ENCODE assay signal across 22 cellular contexts in genomic region chr7:55498770-55499169, GRCh38.
A peak's percentile ranks its signal among the peaks of the same experiment; 100 is the strongest.
DNase-seq lines count a peak whose midpoint lies in the region; ATAC-seq and TF ChIP-seq lines count a peak whose summit lies in the region.
"Had no signal": no experiment of that assay in that cellular context is flagged by ENCODE, and none has a peak within 500 bp of the region (broad histone marks: within the 10 kb centered on the region; RNA-seq: fewer than 3 reads in every experiment).

No MANE protein-coding gene starts in this region.

- H3K27ac ChIP-seq in spleen: peak overlapping the region in 1 of 8 donors; percentile 38
- H3K27ac ChIP-seq: 22Rv1; BLaER1 treated with 17β-estradiol and CSF1 and Interleukin-3, amounts not matched to agents 10 nM and 100 nM; HL-60; KMS-11; SK-N-MC had no signal

- TF ChIP-seq POLR2A in spleen (IDR thresholded peaks at IDR 0.05): no peak

- H3K4me1 ChIP-seq in Loucy (ENCODE audit: insufficient read depth, low read length, poor library complexity, severe bottlenecking): peaks cover 14% of the 10 kb centered on the region
- peaks cover 0 to 32% (median 4%) of the 10 kb centered on the region in 6 donors for H3K4me1 ChIP-seq in spleen

- no peak for ATAC-seq in central memory CD8-positive, alpha-beta T cell (replicated peaks; ENCODE audit: extremely low read depth, poor library complexity, severe bottlenecking)
- no peak for ATAC-seq in GM18498 (IDR thresholded peaks at IDR 0.05; ENCODE audit: unreplicated experiment)
- no peak for ATAC-seq in HG02870 (IDR thresholded peaks at IDR 0.05; ENCODE audit: unreplicated experiment)
- ATAC-seq: Panc1, Right ventricle myocardium inferior had no signal

- H3K4me1 Mint-ChIP-seq in T-helper 2 cell treated with Interferon-gamma antibody and Interleukin-4, amounts not matched to agents 5 μg/mL and 100 μg/mL, for 36 hours (ENCODE audit: low read depth): peaks cover 4% of the 10 kb centered on the region
- peaks cover 48% of the 10 kb centered on the region for H3K4me1 Mint-ChIP-seq in central memory CD8-positive, alpha-beta T cell

- no peak overlapping the region for H2AFZ ChIP-seq in Loucy (ENCODE audit: low read length)

- no peaks in the 10 kb centered on the region; the same call in 1 of the 2 replicates for H3K79me2 ChIP-seq in Loucy (ENCODE audit: insufficient read depth, low read length)

- no peak overlapping the region for H3K4me3 Mint-ChIP-seq in T-helper 2 cell treated with Interferon-gamma antibody and Interleukin-4, amounts not matched to agents 5 μg/mL and 100 μg/mL, for 36 hours
- no peak overlapping the region for H3K4me3 Mint-ChIP-seq in central memory CD8-positive, alpha-beta T cell

- H3K4me2 ChIP-seq in Loucy (ENCODE audit: low read depth, low read length, poor library complexity, severe bottlenecking): peak overlapping the region; percentile 58
- H3K4me2 ChIP-seq: KMS-11 had no signal

- H3K9me3 ChIP-seq in Loucy (ENCODE audit: insufficient read depth, low read depth, low read length) (no peaks in the 10 kb centered on the region), spleen (no peaks in the 10 kb centered on the region)
- H3K9me3 ChIP-seq: BLaER1 treated with 17β-estradiol and CSF1 and Interleukin-3, amounts not matched to agents 10 nM and 100 nM; MG63 had no signal

- no peaks in the 10 kb centered on the region for H3K9me3 Mint-ChIP-seq in T-helper 2 cell treated with Interferon-gamma antibody and Interleukin-4, amounts not matched to agents 5 μg/mL and 100 μg/mL, for 36 hours
- H3K9me3 Mint-ChIP-seq in central memory CD8-positive, alpha-beta T cell: no peaks in the 10 kb centered on the region

- H3K4me3 ChIP-seq in Loucy (ENCODE audit: low read length, poor library complexity, severe bottlenecking) (peak overlapping the region; percentile 1), spleen (no peak overlapping the region)
- H3K4me3 ChIP-seq: BLaER1 treated with 17β-estradiol and CSF1 and Interleukin-3, amounts not matched to agents 10 nM and 100 nM; MG63; SK-N-MC had no signal

- no peak overlapping the region for H3K9ac ChIP-seq in Loucy (ENCODE audit: low read depth, low read length, poor library complexity, severe bottlenecking)
- H3K9ac ChIP-seq: BLaER1 treated with 17β-estradiol and CSF1 and Interleukin-3, amounts not matched to agents 10 nM and 100 nM; KMS-11 had no signal

- no peaks in the 10 kb centered on the region for H3K27me3 ChIP-seq in Loucy (ENCODE audit: insufficient read depth, low read length, poor library complexity, severe bottlenecking)
- no peaks in the 10 kb centered on the region for H3K27me3 ChIP-seq in spleen (replicated peaks in 1 of 7)
- H3K27me3 ChIP-seq: BLaER1 treated with 17β-estradiol and CSF1 and Interleukin-3, amounts not matched to agents 10 nM and 100 nM; MG63 had no signal

- intact Hi-C loops in spleen (cut with DNase I; ENCODE audit: low total_unique reads): no loop called here

- peak overlapping the region; percentile 15 for H3K27ac Mint-ChIP-seq in T-helper 2 cell treated with Interferon-gamma antibody and Interleukin-4, amounts not matched to agents 5 μg/mL and 100 μg/mL, for 36 hours
- H3K27ac Mint-ChIP-seq in central memory CD8-positive, alpha-beta T cell (ENCODE audit: low read depth): peak overlapping the region; percentile 75

- peaks cover 13% of the 10 kb centered on the region for H3K36me3 Mint-ChIP-seq in T-helper 2 cell treated with Interferon-gamma antibody and Interleukin-4, amounts not matched to agents 5 μg/mL and 100 μg/mL, for 36 hours (ENCODE audit: low read depth)
- peaks cover 17% of the 10 kb centered on the region for H3K36me3 Mint-ChIP-seq in central memory CD8-positive, alpha-beta T cell (ENCODE audit: insufficient read depth)

- H3F3A ChIP-seq in Loucy (ENCODE audit: low read depth): no peaks in the 10 kb centered on the region

- no peaks in the 10 kb centered on the region for H3K9me2 ChIP-seq in Loucy (replicated peaks; ENCODE audit: low read depth, low read length)

- H3K36me3 ChIP-seq in Loucy (ENCODE audit: insufficient read depth, low read length) (peaks cover 33% of the 10 kb centered on the region; the same call in 1 of the 2 replicates), spleen (peaks cover 4 to 100% (median 31%) of the 10 kb centered on the region in 6 donors)
- H3K36me3 ChIP-seq: MG63 had no signal

- 85 to 93% (median 91%) methylated on average over 4 of the region's 4 CpGs for WGBS in spleen, 5 donors

- TF ChIP-seq CTCF in Loucy (conservative IDR thresholded peaks at IDR 0.05; ENCODE audit: low read length) (no peak), spleen (IDR thresholded peaks at IDR 0.05 in 8 of 11, conservative IDR thresholded peaks at IDR 0.05 in 3 of 11) (no peak)

- no peak for DNase-seq in T-helper 2 cell treated with Interferon-gamma antibody and Interleukin-4, amounts not matched to agents 5 μg/mL and 100 μg/mL, for 36 hours (ENCODE audit: low spot score)
- DNase-seq in T-helper 2 cell (no peak), spleen (peak; percentile 28)
- DNase-seq in central memory CD8-positive, alpha-beta T cell (ENCODE audit: low spot score in 2 of 2): no peak
- DNase-seq in stimulated activated CD4-positive, alpha-beta T cell treated with anti-CD3 and anti-CD28 coated beads, Interleukin-4, amount 100 ng/mL, for 24 hours: no peak
- DNase-seq: DND-41, GDM1, GOT3, MG63, NCI-H1930, NCI-H2171 treated with DMSO at 0.1 percent for 48 hours, NCI-H774 had no signal

- H4K20me1 ChIP-seq in Loucy (ENCODE audit: insufficient read depth, low read length, poor library complexity, severe bottlenecking): no peaks in the 10 kb centered on the region

- H3K27me3 Mint-ChIP-seq in T-helper 2 cell treated with Interferon-gamma antibody and Interleukin-4, amounts not matched to agents 5 μg/mL and 100 μg/mL, for 36 hours (ENCODE audit: low read depth): no peaks in the 10 kb centered on the region
- no peaks in the 10 kb centered on the region for H3K27me3 Mint-ChIP-seq in central memory CD8-positive, alpha-beta T cell
